In the genomic region with DNA sequence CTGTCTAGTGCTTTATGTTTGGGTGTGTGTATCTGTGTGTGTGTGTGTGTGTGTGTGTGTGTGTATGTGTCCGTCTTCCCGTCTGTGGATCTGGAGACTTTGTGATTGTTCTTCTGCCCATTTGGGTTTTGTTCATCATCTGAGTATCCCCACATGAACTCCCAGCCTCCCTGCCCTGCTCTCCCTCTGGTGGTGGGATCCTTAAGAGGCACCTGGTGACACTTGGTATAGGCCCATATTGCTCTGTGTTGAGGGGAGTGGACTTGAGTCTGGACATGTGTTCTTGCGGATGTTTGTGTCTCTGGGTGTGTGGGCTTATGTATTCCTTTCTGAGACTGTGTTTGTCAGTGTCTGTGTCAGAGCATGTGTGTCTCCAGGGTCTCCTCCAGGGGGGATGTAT, we compare ENCODE assay signal across 10 cellular contexts. TPM values are rescaled to one million over a fixed set of nuclear protein-coding genes. Genes with fewer than 3 reads are reported as not detected.
DNase-seq lines count a peak whose midpoint lies in the region; ATAC-seq and TF ChIP-seq lines count a peak whose summit lies in the region.
"Had no signal": no experiment of that assay in that cellular context is flagged by ENCODE, and none has a peak within 500 bp of the region (broad histone marks: within the 10 kb centered on the region; RNA-seq: fewer than 3 reads in every experiment).

No MANE protein-coding gene starts in this region.

- H4K8ac ChIP-seq in mesenchymal stem cell (ENCODE audit: low read length) = no peak overlapping the region

- no peak for ATAC-seq in mucosa of descending colon
- ATAC-seq in HG03565 (IDR thresholded peaks at IDR 0.05; ENCODE audit: unreplicated experiment) = no peak

- DNase-seq in ELR (ENCODE audit: low read depth) = peak; percentile 46
- peak; percentile 29 to 42 for DNase-seq in Kasumi-1 (lab: John Stamatoyannopoulos, UW)
- no peak for DNase-seq in astrocyte of the spinal cord (ENCODE audit: low read depth, low spot score)
- DNase-seq in mesenchymal stem cell = peak; percentile 41
- DNase-seq in mucosa of descending colon = no peak
- DNase-seq in AG08396 (ENCODE audit: low spot score) = no peak
- DNase-seq: activated CD4-positive, alpha-beta T cell treated with anti-CD3 and anti-CD28 coated beads, Interleukin-2, amount 50 U/mL, for 1 hour; stimulated activated CD4-positive, alpha-beta T cell treated with anti-CD3 and anti-CD28 coated beads, Interleukin-1b, Interleukin-23, amount 100 ng/mL, for 48 hours had no signal

- H2BK120ac ChIP-seq in mesenchymal stem cell (ENCODE audit: low read depth, low read length) = no peak overlapping the region

- in situ Hi-C loops in astrocyte of the spinal cord (cut with HindIII; ENCODE audit: low sequenced_read_pairs) = no loop called here

- H2BK5ac ChIP-seq in mesenchymal stem cell (ENCODE audit: low read depth, low read length, poor library complexity, severe bottlenecking) = no peak overlapping the region

- H3K9me3 ChIP-seq in mesenchymal stem cell (ENCODE audit: control insufficient read depth, low read length) = no peaks in the 10 kb centered on the region
- no peaks in the 10 kb centered on the region for H3K9me3 ChIP-seq in mucosa of descending colon
- H3K9me3 ChIP-seq: suprapubic skin had no signal

- no peak overlapping the region for H2AFZ ChIP-seq in mesenchymal stem cell (ENCODE audit: low read depth, low read length)

- peak; percentile 55 for TF ChIP-seq CTCF in astrocyte of the spinal cord (IDR thresholded peaks at IDR 0.05; ENCODE audit: low read depth, low read length)
- TF ChIP-seq CTCF in mucosa of descending colon (IDR thresholded peaks at IDR 0.05) = no peak

- H2AK5ac ChIP-seq in mesenchymal stem cell (ENCODE audit: low read length, severe bottlenecking) = no peak overlapping the region

- no peaks in the 10 kb centered on the region for H3K27me3 ChIP-seq in mesenchymal stem cell (ENCODE audit: control insufficient read depth in 1 of 2, insufficient read depth in 1 of 2, low read length in 2 of 2)
- H3K27me3 ChIP-seq: suprapubic skin had no signal

- no peak overlapping the region for H2BK12ac ChIP-seq in mesenchymal stem cell (ENCODE audit: low read length in 2 of 2)

- H3K27ac ChIP-seq in mesenchymal stem cell (ENCODE audit: low read length, poor library complexity, severe bottlenecking) = no peak overlapping the region
- H3K27ac ChIP-seq: suprapubic skin had no signal

- H3K14ac ChIP-seq in mesenchymal stem cell (ENCODE audit: low read length in 2 of 2) = no peak overlapping the region

- no peak overlapping the region for H3K4ac ChIP-seq in mesenchymal stem cell (ENCODE audit: low read depth in 1 of 2, low read length in 2 of 2)

- H2BK15ac ChIP-seq in mesenchymal stem cell (ENCODE audit: low read depth, poor library complexity, severe bottlenecking) = no peak overlapping the region

- H3K9ac ChIP-seq in mesenchymal stem cell (ENCODE audit: low read length) = no peak overlapping the region

- peaks cover 10% of the 10 kb centered on the region for H3K4me1 ChIP-seq in mesenchymal stem cell (ENCODE audit: control insufficient read depth, insufficient read depth, low read depth, low read length)
- H3K4me1 ChIP-seq in mucosa of descending colon (ENCODE audit: low read depth) = no peaks in the 10 kb centered on the region

- no peak overlapping the region for H3K4me2 ChIP-seq in mesenchymal stem cell (ENCODE audit: low read length, poor library complexity, severe bottlenecking)

- H3K23ac ChIP-seq in mesenchymal stem cell (ENCODE audit: low read length in 2 of 2) = no peak overlapping the region

- 98% methylated on average over 2 of the region's 3 CpGs for WGBS in mesenchymal stem cell

- H3K36me3 ChIP-seq in mesenchymal stem cell (ENCODE audit: control insufficient read depth in 1 of 2, insufficient read depth in 2 of 2, low read depth in 1 of 2, low read length in 2 of 2) (peaks cover 89 to 93% of the 10 kb centered on the region in 2 experiments), mucosa of descending colon (ENCODE audit: low read depth) (peaks cover 33% of the 10 kb centered on the region)

- H4K91ac ChIP-seq in mesenchymal stem cell (ENCODE audit: low read length) = no peak overlapping the region

- intact Hi-C loops in mucosa of descending colon (cut with DNase I, micrococcal nuclease) = no loop called here

- no peak overlapping the region for H3K18ac ChIP-seq in mesenchymal stem cell (ENCODE audit: low read depth in 1 of 2, low read length in 2 of 2)

- peaks cover 50% of the 10 kb centered on the region for H3K79me1 ChIP-seq in mesenchymal stem cell (replicated peaks; ENCODE audit: low read length, poor library complexity, severe bottlenecking)

- H3K4me3 ChIP-seq in astrocyte of the spinal cord (ENCODE audit: low read depth, low read length) (no peak overlapping the region), mesenchymal stem cell (ENCODE audit: insufficient read depth in 1 of 2, low read depth in 1 of 2, low read length in 2 of 2) (no peak overlapping the region), mucosa of descending colon (no peak overlapping the region)
- H3K4me3 ChIP-seq: suprapubic skin had no signal

RNA-seq across cellular contexts. Expression of a gene that starts 15.3 kb away (rescaled TPM):
- polyA plus RNA-seq in mesenchymal stem cell (2013, experiment 1 of 2) = 5.2 TPM
- 4.7 TPM for polyA plus RNA-seq in mesenchymal stem cell (2013, experiment 2 of 2)
- total RNA-seq in mucosa of descending colon = 1 to 10 TPM; 1.2 to 3.7 (median 1.6) TPM

RNA-seq across cellular contexts. Expression of a gene that starts 37.1 kb away (rescaled TPM):
- 12.1 TPM for polyA plus RNA-seq in mesenchymal stem cell (2013, experiment 1 of 2)
- polyA plus RNA-seq in mesenchymal stem cell (2013, experiment 2 of 2) = 11.4 TPM
- total RNA-seq in mucosa of descending colon = 10 to 100 TPM; 18.7 to 43.6 (median 23.4) TPM

Comparison
In these comparisons a context has a peak if more than half of its experiments do, and no peak if none do; other contexts are left out.
1. DNase-seq: peak in ELR (single experiment), Kasumi-1 (2 of 2) and mesenchymal stem cell (single experiment); none in astrocyte of the spinal cord (single experiment), mucosa of descending colon (0 of 3) and AG08396 (single experiment).